In genomic region chr20:46253391-46253790, GRCh38 we compare ENCODE assay signal across 13 cellular contexts. TPM values are rescaled to one million over a fixed set of nuclear protein-coding genes. Genes with fewer than 3 reads are reported as not detected.
DNase-seq lines count a peak whose midpoint lies in the region; ATAC-seq, FAIRE-seq and TF ChIP-seq lines count a peak whose summit lies in the region.
"Had no signal": no experiment of that assay in that cellular context is flagged by ENCODE, and none has a peak within 500 bp of the region (broad histone marks: within the 10 kb centered on the region; RNA-seq: fewer than 3 reads in every experiment).

No MANE protein-coding gene starts in this region.

- no peaks in the 10 kb centered on the region for H4K20me1 ChIP-seq in GM23248 (ENCODE audit: insufficient read depth)

- H3K14ac ChIP-seq in mesenchymal stem cell (ENCODE audit: low read length in 2 of 2) = no peak overlapping the region

- H3K4me3 ChIP-seq in A549 = no peak overlapping the region
- H3K4me3 ChIP-seq in GM23248 = no peak overlapping the region
- no peak overlapping the region for H3K4me3 ChIP-seq in spleen
- no peak overlapping the region for H3K4me3 ChIP-seq in mesenchymal stem cell (ENCODE audit: insufficient read depth in 1 of 2, low read depth in 1 of 2, low read length in 2 of 2)
- H3K4me3 ChIP-seq: esophagus squamous epithelium had no signal

- H3K9me3 ChIP-seq in A549 (no peaks in the 10 kb centered on the region), GM23248 (ENCODE audit: low read depth) (no peaks in the 10 kb centered on the region), spleen (no peaks in the 10 kb centered on the region), mesenchymal stem cell (ENCODE audit: control insufficient read depth, low read length) (no peaks in the 10 kb centered on the region)
- H3K9me3 ChIP-seq: esophagus squamous epithelium had no signal

- POLR2A ChIA-PET in A549 (lab: Yijun Ruan, JAX) = no interaction called here

- TF ChIP-seq POLR2A in A549 (IDR thresholded peaks at IDR 0.05; ENCODE audit: low read length) (no peak), spleen (IDR thresholded peaks at IDR 0.05) (no peak)

- no peak overlapping the region for H4K91ac ChIP-seq in mesenchymal stem cell (ENCODE audit: low read length)

- ATAC-seq in A549 = peak; percentile 84 to 95
- peak; percentile 73 for ATAC-seq in left ventricle myocardium superior

- no peak overlapping the region for H2BK12ac ChIP-seq in mesenchymal stem cell (ENCODE audit: low read length in 2 of 2)

- WGBS in A549 (ENCODE audit: missing lambda C conversion rate) = 9% methylated on average over 6 of the region's 8 CpGs
- WGBS in GM23248 (ENCODE audit: low coverage in 1 of 2, low lambda C conversion rate in 2 of 2, missing lambda C conversion rate in 2 of 2), 2 experiments = 3 to 4% methylated on average over 8 of the region's 8 CpGs
- WGBS in spleen, 5 donors = 8 to 22% (median 14%) methylated on average over 5 to 8 of the region's 8 CpGs
- WGBS in mesenchymal stem cell = 17% methylated on average over 4 of the region's 8 CpGs

- no peaks in the 10 kb centered on the region for H3K79me2 ChIP-seq in GM23248 (ENCODE audit: insufficient read depth)

- peak; percentile 24 to 48; a peak in 3 of 5 replicates for TF ChIP-seq RAD21 in A549 (conservative IDR thresholded peaks at IDR 0.05 in 1 of 2, IDR thresholded peaks at IDR 0.05 in 1 of 2)

- no peak overlapping the region for H3K18ac ChIP-seq in mesenchymal stem cell (ENCODE audit: low read depth in 1 of 2, low read length in 2 of 2)

- no peak overlapping the region for H2AK5ac ChIP-seq in mesenchymal stem cell (ENCODE audit: low read length, severe bottlenecking)

- H2BK120ac ChIP-seq in mesenchymal stem cell (ENCODE audit: low read depth, low read length) = no peak overlapping the region

- intact Hi-C loops in left ventricle myocardium superior (cut with micrococcal nuclease) = no loop called here
- intact Hi-C loops in spleen (cut with DNase I; ENCODE audit: low total_unique reads) = no loop called here

- TF ChIP-seq CTCF in A549 (IDR thresholded peaks at IDR 0.05) (peak; percentile 34; the same call in 2 of the 3 replicates), spleen (IDR thresholded peaks at IDR 0.05 in 8 of 11, conservative IDR thresholded peaks at IDR 0.05 in 3 of 11) (no peak)

- no peaks in the 10 kb centered on the region for H3K9me2 ChIP-seq in GM23248 (ENCODE audit: insufficient read depth)

- no peak overlapping the region for H3K23ac ChIP-seq in mesenchymal stem cell (ENCODE audit: low read length in 2 of 2)

- in situ Hi-C loops in GM23248 (cut with MboI) = no loop called here

- H3F3A ChIP-seq in GM23248 (ENCODE audit: insufficient read depth) = no peaks in the 10 kb centered on the region

- no peaks in the 10 kb centered on the region for H3K4me1 ChIP-seq in A549
- H3K4me1 ChIP-seq in GM23248 (ENCODE audit: insufficient read depth) = no peaks in the 10 kb centered on the region
- peaks cover 0 to 27% (median 2%) of the 10 kb centered on the region in 6 donors for H3K4me1 ChIP-seq in spleen
- no peaks in the 10 kb centered on the region for H3K4me1 ChIP-seq in mesenchymal stem cell (ENCODE audit: control insufficient read depth, insufficient read depth, low read depth, low read length)

- no peaks in the 10 kb centered on the region for H3K36me3 ChIP-seq in GM23248 (ENCODE audit: low read depth)
- H3K36me3 ChIP-seq in spleen = no peaks in the 10 kb centered on the region
- H3K36me3 ChIP-seq in mesenchymal stem cell (ENCODE audit: control insufficient read depth in 1 of 2, insufficient read depth in 2 of 2, low read depth in 1 of 2, low read length in 2 of 2) = no peaks in the 10 kb centered on the region
- H3K36me3 ChIP-seq: esophagus squamous epithelium had no signal

- H3K9ac ChIP-seq in GM23248 (no peak overlapping the region), mesenchymal stem cell (ENCODE audit: low read length) (no peak overlapping the region)

- no peak overlapping the region for H4K8ac ChIP-seq in mesenchymal stem cell (ENCODE audit: low read length)

- no peaks in the 10 kb centered on the region for H3K79me1 ChIP-seq in mesenchymal stem cell (replicated peaks; ENCODE audit: low read length, poor library complexity, severe bottlenecking)

- no peak overlapping the region for H2BK15ac ChIP-seq in mesenchymal stem cell (ENCODE audit: low read depth, poor library complexity, severe bottlenecking)

- CTCF ChIA-PET in A549 (lab: Yijun Ruan, JAX) = interaction anchor here (0.7 to 2.5 kb wide), 4 partner anchors 9 to 121 kb away, joined by 4 to 12 read pairs (median 6); no protein-coding TSS in a partner anchor

- FAIRE-seq in A549 (lab: Jason Lieb, UNC) = peak; percentile 13

- DNase-seq in A549 (ENCODE audit: low read depth in 1 of 2, low spot score in 1 of 2) (peak; percentile 46 to 67), GM23248 (peak; percentile 22), SHP77 treated with DMSO at 0.1 percent for 48 hours (lab: John Stamatoyannopoulos, UW) (peak; percentile 15), left ventricle myocardium superior (no peak), spleen (no peak), NCI-H1105 (lab: John Stamatoyannopoulos, UW) (no peak), mucosa of gallbladder (ENCODE audit: low spot score) (no peak), mesenchymal stem cell (no peak)
- DNase-seq: activated T-cell treated with anti-CD3 and anti-CD28 coated beads, Interleukin-2, amount 50 U/mL, for 48 hours; esophagus squamous epithelium; NCI-H2227 treated with DMSO at 0.1 percent for 48 hours had no signal

- H3K27ac ChIP-seq in A549 (no peak overlapping the region), GM23248 (no peak overlapping the region), spleen (no peak overlapping the region), mesenchymal stem cell (ENCODE audit: low read length, poor library complexity, severe bottlenecking) (no peak overlapping the region)
- H3K27ac ChIP-seq: esophagus squamous epithelium had no signal

- H2BK5ac ChIP-seq in mesenchymal stem cell (ENCODE audit: low read depth, low read length, poor library complexity, severe bottlenecking) = no peak overlapping the region

- H3K4me2 ChIP-seq in A549 (no peak overlapping the region), GM23248 (ENCODE audit: unreplicated experiment) (no peak overlapping the region), mesenchymal stem cell (ENCODE audit: low read length, poor library complexity, severe bottlenecking) (no peak overlapping the region)

- H2AFZ ChIP-seq in GM23248 (no peak overlapping the region), mesenchymal stem cell (ENCODE audit: low read depth, low read length) (no peak overlapping the region)

- H3K27me3 ChIP-seq in GM23248 (replicated peaks; ENCODE audit: insufficient read depth) (peaks cover 45% of the 10 kb centered on the region), spleen (replicated peaks in 1 of 7) (peaks cover 0 to 98% (median 48%) of the 10 kb centered on the region in 7 donors), mesenchymal stem cell (ENCODE audit: control insufficient read depth in 1 of 2, insufficient read depth in 1 of 2, low read length in 2 of 2) (peaks cover 64 to 90% of the 10 kb centered on the region in 2 experiments)

- no peak overlapping the region for H3K4ac ChIP-seq in mesenchymal stem cell (ENCODE audit: low read depth in 1 of 2, low read length in 2 of 2)

- no peak for TF ChIP-seq EP300 in A549 (IDR thresholded peaks at IDR 0.05)

TF ChIP-seq in A549, 52 proteins besides CTCF, POLR2A, EP300 and RAD21:
- TF ChIP-seq TFCP2L1 (CRISPR knock-in tag; IDR thresholded peaks at IDR 0.05) = no peak
- TF ChIP-seq SMC3 (IDR thresholded peaks at IDR 0.05) = 0 out of 3 replicates have a peak, but pooled peaks have one; percentile 13

RNA-seq across cellular contexts. Expression of gene CDH22, which starts 54.9 kb away (rescaled TPM):
- polyA plus RNA-seq in A549 (2011; rRNA removed) (not detected in 2 replicates), A549 (2017; fragmentation: RNase III; extraction: RNeasy Plus Mini Kit Qiagen cat#74134 plus additional on column Dnase treatment) (0.03 TPM in 1 of 3 replicates, not detected in the others), GM23248 (2016; fragmentation: Nextera tagmentation; extraction: Ambion mirVana) (not detected in 2 replicates), spleen (not detected)
- polyA plus RNA-seq in A549 (2012; cell fraction: cytosol; rRNA removed) = 0.01 TPM in 1 of 2 replicates, not detected in the other
- 0.01 and 0.04 TPM in 2 replicates for polyA plus RNA-seq in A549 (2012; cell fraction: nucleus; rRNA removed)
- polyA minus RNA-seq in A549 (2011; rRNA and poly(A)+ RNA removed) = not detected in 2 replicates
- total RNA-seq in GM23248 (2014; rRNA removed; shearing (Covaris generic)) = not detected in 2 replicates
- total RNA-seq in left ventricle myocardium superior (2.3 TPM), spleen (not detected), mucosa of gallbladder (0.09 TPM)
- not detected for polyA plus RNA-seq in mesenchymal stem cell (2013, experiment 1 of 2)
- not detected for polyA plus RNA-seq in mesenchymal stem cell (2013, experiment 2 of 2)
- total RNA-seq: pulmonary artery endothelial cell, subcutaneous adipose tissue had no signal

Comparison
In these comparisons a context has a peak if more than half of its experiments do, and no peak if none do; other contexts are left out.
1. DNase-seq: peak in A549 (2 of 2), GM23248 (single experiment) and SHP77 treated with DMSO at 0.1 percent for 48 hours (single experiment); none in left ventricle myocardium superior (single experiment), spleen (single experiment), NCI-H1105 (single experiment), mucosa of gallbladder (single experiment) and mesenchymal stem cell (single experiment).